In genomic region chr10:30811665-30812017, GRCh38 we compare ENCODE assay signal across 11 cellular contexts.
DNase-seq lines count a peak whose midpoint lies in the region; ATAC-seq and TF ChIP-seq lines count a peak whose summit lies in the region.
"Had no signal": no experiment of that assay in that cellular context is flagged by ENCODE, and none has a peak within 500 bp of the region (broad histone marks: within the 10 kb centered on the region; RNA-seq: fewer than 3 reads in every experiment).

No MANE protein-coding gene starts in this region.

- H3K9me3 Mint-ChIP-seq in HFFc6: no peaks in the 10 kb centered on the region
- H3K9me3 Mint-ChIP-seq in activated naive CD8-positive, alpha-beta T cell treated with anti-CD3 and anti-CD28 coated beads, Interleukin-2, amount 10 ng/mL, durations not matched to agents 7 days and 5 days: no peaks in the 10 kb centered on the region

- H3K9me3 ChIP-seq in heart left ventricle (no peaks in the 10 kb centered on the region), skeletal muscle tissue (ENCODE audit: control insufficient read depth in 3 of 3, low read length in 3 of 3) (no peaks in the 10 kb centered on the region)

- TF ChIP-seq CTCF in HFFc6 (IDR thresholded peaks at IDR 0.05) (no peak), heart left ventricle (IDR thresholded peaks at IDR 0.05) (no peak)

- no peaks in the 10 kb centered on the region for H3K36me3 Mint-ChIP-seq in HFFc6 (ENCODE audit: low read depth)
- no peaks in the 10 kb centered on the region for H3K36me3 Mint-ChIP-seq in activated naive CD8-positive, alpha-beta T cell treated with anti-CD3 and anti-CD28 coated beads, Interleukin-2, amount 10 ng/mL, durations not matched to agents 7 days and 5 days

- DNase-seq in HFFc6 (no peak), heart left ventricle (no peak), activated gamma-delta T cell (lab: John Stamatoyannopoulos, UW) (no peak), NCI-H510A (lab: John Stamatoyannopoulos, UW) (no peak)
- DNase-seq in activated naive CD8-positive, alpha-beta T cell treated with anti-CD3 and anti-CD28 coated beads, Interleukin-2, amount 10 ng/mL, durations not matched to agents 7 days and 5 days: no peak
- DNase-seq: activated T-cell treated with anti-CD3 and anti-CD28 coated beads for 4 hours, Karpas-422 had no signal

- peak overlapping the region in 1 of 3 donors; percentile 3 for H3K9ac ChIP-seq in skeletal muscle tissue (ENCODE audit: low read depth in 1 of 3, low read length in 3 of 3)

- TF ChIP-seq POLR2A in heart left ventricle (IDR thresholded peaks at IDR 0.05): no peak

- peak overlapping the region; percentile 39 for H3K4me3 Mint-ChIP-seq in HFFc6
- peak overlapping the region; percentile 17 for H3K4me3 Mint-ChIP-seq in activated naive CD8-positive, alpha-beta T cell treated with anti-CD3 and anti-CD28 coated beads, Interleukin-2, amount 10 ng/mL, durations not matched to agents 7 days and 5 days

- POLR2A ChIA-PET in activated naive CD8-positive, alpha-beta T cell treated with anti-CD3 and anti-CD28 coated beads, Interleukin-2, amount 10 ng/mL, durations not matched to agents 7 days and 5 days (lab: Charles Lee): no interaction called here

- H3K27ac ChIP-seq in heart left ventricle (peak overlapping the region in 11 of 12 donors; percentile 48 to 85 (median 69)), skeletal muscle tissue (ENCODE audit: low read depth, low read length) (peak overlapping the region; percentile 54)

- H3K36me3 ChIP-seq in heart left ventricle (no peaks in the 10 kb centered on the region), skeletal muscle tissue (ENCODE audit: control insufficient read depth in 3 of 3, insufficient read depth in 3 of 3, low read length in 3 of 3) (no peaks in the 10 kb centered on the region)

- H3K4me1 Mint-ChIP-seq in HFFc6 (ENCODE audit: low read depth): peaks cover 41% of the 10 kb centered on the region
- H3K4me1 Mint-ChIP-seq in activated naive CD8-positive, alpha-beta T cell treated with anti-CD3 and anti-CD28 coated beads, Interleukin-2, amount 10 ng/mL, durations not matched to agents 7 days and 5 days: peaks cover 18% of the 10 kb centered on the region

- ATAC-seq in activated naive CD8-positive, alpha-beta T cell treated with anti-CD3 and anti-CD28 coated beads, Interleukin-2, amount 10 ng/mL, durations not matched to agents 7 days and 5 days (ENCODE audit: low read depth): no peak
- ATAC-seq in heart left ventricle (peak in 3 of 4 donors; percentile 14 to 50 (median 36)), HG03571 (IDR thresholded peaks at IDR 0.05; ENCODE audit: unreplicated experiment) (no peak), HG03095 (IDR thresholded peaks at IDR 0.05; ENCODE audit: unreplicated experiment) (no peak)
- ATAC-seq: Panc1 had no signal

- peaks cover 5 to 45% (median 23%) of the 10 kb centered on the region in 12 donors for H3K4me1 ChIP-seq in heart left ventricle
- H3K4me1 ChIP-seq in skeletal muscle tissue (ENCODE audit: control insufficient read depth in 3 of 3, insufficient read depth in 3 of 3, low read length in 3 of 3): peaks cover 28 to 33% (median 29%) of the 10 kb centered on the region in 3 donors

- H3K27me3 ChIP-seq in heart left ventricle (no peaks in the 10 kb centered on the region), skeletal muscle tissue (ENCODE audit: control insufficient read depth in 3 of 3, insufficient read depth in 3 of 3, low read length in 3 of 3) (no peaks in the 10 kb centered on the region)

- H3K27ac Mint-ChIP-seq in HFFc6: peak overlapping the region; percentile 54
- H3K27ac Mint-ChIP-seq in activated naive CD8-positive, alpha-beta T cell treated with anti-CD3 and anti-CD28 coated beads, Interleukin-2, amount 10 ng/mL, durations not matched to agents 7 days and 5 days: peak overlapping the region; percentile 57

- peaks cover 7% of the 10 kb centered on the region; the same call in 1 of the 2 replicates for H3K27me3 Mint-ChIP-seq in HFFc6 (ENCODE audit: insufficient read depth)
- peaks cover 3% of the 10 kb centered on the region for H3K27me3 Mint-ChIP-seq in activated naive CD8-positive, alpha-beta T cell treated with anti-CD3 and anti-CD28 coated beads, Interleukin-2, amount 10 ng/mL, durations not matched to agents 7 days and 5 days

- WGBS in heart left ventricle, 4 donors: 53 to 76% (median 64%) methylated on average over 12 of the region's 12 CpGs

- H3K4me3 ChIP-seq in heart left ventricle: peak overlapping the region in 1 of 12 donors; percentile 2
- peak overlapping the region in 2 of 3 donors; percentile 43 to 56 for H3K4me3 ChIP-seq in skeletal muscle tissue (ENCODE audit: low read length in 3 of 3)

- intact Hi-C loops in heart left ventricle (cut with DNase I): no loop called here

Comparison
In these comparisons a context has a peak if more than half of its experiments do, and no peak if none do; other contexts are left out.
1. ATAC-seq: peak in heart left ventricle (3 of 4); none in activated naive CD8-positive, alpha-beta T cell treated with anti-CD3 and anti-CD28 coated beads, Interleukin-2, amount 10 ng/mL, durations not matched to agents 7 days and 5 days (single experiment), HG03571 (single experiment) and HG03095 (single experiment).